Comparison of ENCODE assay signal across 30 cellular contexts in genomic region chr4:111274060-111274459, GRCh38.
"Had no signal": no experiment of that assay in that cellular context is flagged by ENCODE, and none has a peak within 500 bp of the region (broad histone marks: within the 10 kb centered on the region; RNA-seq: fewer than 3 reads in every experiment).

No MANE protein-coding gene starts in this region.

- H3K4me3 ChIP-seq: ascending aorta, cardiac muscle cell had no signal

- DNase-seq: activated B cell treated with CpG ODN at 0.5 μM for 24 hours; activated CD4-positive, alpha-beta memory T cell treated with anti-CD3 and anti-CD28 coated beads for 36 hours; activated CD4-positive, alpha-beta T cell treated with anti-CD3 and anti-CD28 coated beads for 4 hours; activated CD4-positive, alpha-beta T cell treated with anti-CD3 and anti-CD28 coated beads, Interleukin-2, amount 10 ng/mL, durations not matched to agents 24 days and 14 days; activated CD4-positive, alpha-beta T cell treated with anti-CD3 and anti-CD28 coated beads, Interleukin-2, amount 50 U/mL, for 1 hour; activated CD4-positive, alpha-beta T cell treated with anti-CD3 and anti-CD28 coated beads, Interleukin-2, amount 50 U/mL, for 4 hours; activated CD4-positive, CD25-positive, alpha-beta regulatory T cell treated with anti-CD3 and anti-CD28 coated beads, Interleukin-2, amount 50 U/mL, for 72 hours; activated CD8-positive, alpha-beta memory T cell treated with anti-CD3 and anti-CD28 coated beads, Interleukin-2, amount 50 U/mL, for 4 hours; activated CD8-positive, alpha-beta T cell treated with anti-CD3 and anti-CD28 coated beads for 36 hours; activated effector memory CD4-positive, alpha-beta T cell treated with anti-CD3 and anti-CD28 coated beads, Interleukin-2, amount 50 U/mL, for 16 hours; activated gamma-delta T cell treated with Interleukin-2 at 50 U/mL for 16 hours; activated naive CD4-positive, alpha-beta T cell; activated naive CD4-positive, alpha-beta T cell treated with anti-CD3 and anti-CD28 coated beads for 36 hours; activated naive CD4-positive, alpha-beta T cell treated with anti-CD3 and anti-CD28 coated beads, Interleukin-2, amount 50 U/mL, for 16 hours; activated naive CD8-positive, alpha-beta T cell treated with anti-CD3 and anti-CD28 coated beads for 36 hours; activated T-cell treated with anti-CD3 and anti-CD28 coated beads for 4 hours; activated T-cell treated with anti-CD3 and anti-CD28 coated beads, Interleukin-2, amount 50 U/mL, for 1 hour; activated T-cell treated with anti-CD3 and anti-CD28 coated beads, Interleukin-2, amount 50 U/mL, for 4 hours; activated T-cell treated with anti-CD3 and anti-CD28 coated beads, Interleukin-2, amount 50 U/mL, for 72 hours; amygdala; anterior cingulate cortex; caudate nucleus; T-helper 1 cell; T-helper 2 cell; T-helper 9 cell; WERI-Rb-1 had no signal

- H3K9me3 ChIP-seq: ascending aorta had no signal

- H3K36me3 ChIP-seq: ascending aorta, cardiac muscle cell, WERI-Rb-1 had no signal

- ATAC-seq: activated CD8-positive, alpha-beta T cell treated with anti-CD3 and anti-CD28 coated beads for 36 hours; activated naive CD4-positive, alpha-beta T cell treated with anti-CD3 and anti-CD28 coated beads, Interleukin-2, amount 50 U/mL, for 72 hours; activated T-cell treated with anti-CD3 and anti-CD28 coated beads, Interleukin-2, amount 50 U/mL, for 4 hours; activated T-cell treated with anti-CD3 and anti-CD28 coated beads, Interleukin-2, amount 50 U/mL, for 72 hours; activated T-helper 17 cell treated with anti-CD3 and anti-CD28 coated beads, Interleukin-2, amount 50 U/mL, for 72 hours had no signal

- H3K27me3 ChIP-seq: ascending aorta, cardiac muscle cell had no signal
